Comparison of ENCODE assay signal across 1 cellular context in genomic region chr15:76336254-76337046, GRCh38.
A peak's percentile ranks its signal among the peaks of the same experiment; 100 is the strongest.
TF ChIP-seq lines count a peak whose summit lies in the region.

Gene ISL2, plus strand, starts transcription at chr15:76336773. Its CDS starts 111 bp downstream, at chr15:76336884.

TF ChIP-seq in HepG2, 621 proteins besides CTCF, POLR2A, EP300 and RAD21 (continued from another document and continues in another):
- TF ChIP-seq MYPOP (CRISPR knock-in tag; IDR thresholded peaks at IDR 0.05) (no peak), HDAC1 (CRISPR knock-in tag; IDR thresholded peaks at IDR 0.05) (peak; percentile 66), KLF6 (CRISPR knock-in tag; IDR thresholded peaks at IDR 0.05) (peak; percentile 60; the same call in 1 of the 2 replicates), RXRA (CRISPR knock-in tag; IDR thresholded peaks at IDR 0.05) (no peak; the same call in 1 of the 2 replicates), ZNF296 (CRISPR knock-in tag; conservative IDR thresholded peaks at IDR 0.05) (0 out of 2 replicates have a peak, but pooled peaks have one; percentile 19), ZNF275 (CRISPR knock-in tag; IDR thresholded peaks at IDR 0.05; ENCODE audit: borderline replicate concordance) (no peak), CBX2 (IDR thresholded peaks at IDR 0.05; ENCODE audit: low read depth, low read length) (no peak), CBX2 (CRISPR knock-in tag; IDR thresholded peaks at IDR 0.05; ENCODE audit: low read depth) (no peak), ZNF746 (CRISPR knock-in tag; IDR thresholded peaks at IDR 0.05) (no peak), FOXA3 (CRISPR knock-in tag; IDR thresholded peaks at IDR 0.05) (no peak; the same call in none of the 2 replicates), KDM4B (CRISPR knock-in tag; IDR thresholded peaks at IDR 0.05) (no peak), THAP8 (CRISPR knock-in tag; IDR thresholded peaks at IDR 0.05; ENCODE audit: borderline replicate concordance) (peak; percentile 59; the same call in 1 of the 2 replicates), ZNF597 (CRISPR knock-in tag; IDR thresholded peaks at IDR 0.05) (no peak), CHD4 (IDR thresholded peaks at IDR 0.05; ENCODE audit: borderline replicate concordance, low read length) (no peak), NBN (conservative IDR thresholded peaks at IDR 0.05) (no peak), ZNF878 (CRISPR knock-in tag; IDR thresholded peaks at IDR 0.05) (peak; percentile 81), ZNF24 (IDR thresholded peaks at IDR 0.05) (no peak), MAF1 (CRISPR knock-in tag; IDR thresholded peaks at IDR 0.05; ENCODE audit: borderline replicate concordance) (0 out of 2 replicates have a peak, but pooled peaks have one; percentile 22), SKI (IDR thresholded peaks at IDR 0.05; ENCODE audit: partially characterized antibody) (no peak), NKX3-1 (CRISPR knock-in tag; IDR thresholded peaks at IDR 0.05) (0 out of 2 replicates have a peak, but pooled peaks have one; percentile 27), PHF21A (CRISPR knock-in tag; IDR thresholded peaks at IDR 0.05) (peak; percentile 88), ZNF546 (CRISPR knock-in tag; conservative IDR thresholded peaks at IDR 0.05) (no peak), GMEB1 (CRISPR knock-in tag; IDR thresholded peaks at IDR 0.05; ENCODE audit: borderline replicate concordance) (peak; percentile 96), ERF (CRISPR knock-in tag; IDR thresholded peaks at IDR 0.05) (peak; percentile 85), EED (CRISPR knock-in tag; IDR thresholded peaks at IDR 0.05) (no peak), GATAD2A (CRISPR knock-in tag; IDR thresholded peaks at IDR 0.05) (peak; percentile 50; the same call in 1 of the 2 replicates), MIER3 (CRISPR knock-in tag; IDR thresholded peaks at IDR 0.05; ENCODE audit: borderline replicate concordance) (no peak; the same call in 1 of the 2 replicates), KAT8 (CRISPR knock-in tag; IDR thresholded peaks at IDR 0.05) (peak; percentile 36; the same call in 1 of the 2 replicates), NCOR1 (IDR thresholded peaks at IDR 0.05; ENCODE audit: borderline replicate concordance, low read length) (no peak; the same call in 1 of the 2 replicates), RARA (CRISPR knock-in tag; IDR thresholded peaks at IDR 0.05) (peak; percentile 19), ZSCAN20 (CRISPR knock-in tag; IDR thresholded peaks at IDR 0.05; ENCODE audit: borderline replicate concordance) (no peak), HDAC2 (CRISPR knock-in tag; IDR thresholded peaks at IDR 0.05) (peak; percentile 33), CREB3 (CRISPR knock-in tag; IDR thresholded peaks at IDR 0.05) (no peak), SMARCC2 (IDR thresholded peaks at IDR 0.05) (no peak), TARDBP (CRISPR knock-in tag; IDR thresholded peaks at IDR 0.05) (peak; percentile 78; the same call in 1 of the 2 replicates), XBP1 (CRISPR knock-in tag; IDR thresholded peaks at IDR 0.05) (no peak), ATRX (CRISPR knock-in tag; IDR thresholded peaks at IDR 0.05; ENCODE audit: borderline replicate concordance) (no peak), TGIF2 (CRISPR knock-in tag; IDR thresholded peaks at IDR 0.05) (no peak), ASH2L (IDR thresholded peaks at IDR 0.05; ENCODE audit: insufficient read length, low read depth, low read length) (peak; percentile 76), STAG1 (CRISPR knock-in tag; IDR thresholded peaks at IDR 0.05) (peak; percentile 3; the same call in 1 of the 2 replicates), E2F1 (CRISPR knock-in tag; IDR thresholded peaks at IDR 0.05) (no peak), ZNF639 (CRISPR knock-in tag; conservative IDR thresholded peaks at IDR 0.05) (no peak), NR2F1 (CRISPR knock-in tag; IDR thresholded peaks at IDR 0.05) (no peak), TAF15 (IDR thresholded peaks at IDR 0.05; ENCODE audit: low read depth, low read length, poor library complexity, severe bottlenecking) (peak; percentile 38), ZNF260 (CRISPR knock-in tag; IDR thresholded peaks at IDR 0.05; ENCODE audit: borderline replicate concordance, low read depth) (no peak), FOXC1 (CRISPR knock-in tag; IDR thresholded peaks at IDR 0.05; ENCODE audit: borderline replicate concordance) (no peak), MZF1 (CRISPR knock-in tag; IDR thresholded peaks at IDR 0.05; ENCODE audit: borderline replicate concordance) (no peak; the same call in 1 of the 2 replicates), NFYC (CRISPR knock-in tag; IDR thresholded peaks at IDR 0.05) (peak; percentile 77), ZNF333 (CRISPR knock-in tag; IDR thresholded peaks at IDR 0.05; ENCODE audit: borderline replicate concordance) (no peak), PCBP1 (IDR thresholded peaks at IDR 0.05; ENCODE audit: borderline replicate concordance, low read depth, low read length) (no peak)
- TF ChIP-seq, protein P1, sequence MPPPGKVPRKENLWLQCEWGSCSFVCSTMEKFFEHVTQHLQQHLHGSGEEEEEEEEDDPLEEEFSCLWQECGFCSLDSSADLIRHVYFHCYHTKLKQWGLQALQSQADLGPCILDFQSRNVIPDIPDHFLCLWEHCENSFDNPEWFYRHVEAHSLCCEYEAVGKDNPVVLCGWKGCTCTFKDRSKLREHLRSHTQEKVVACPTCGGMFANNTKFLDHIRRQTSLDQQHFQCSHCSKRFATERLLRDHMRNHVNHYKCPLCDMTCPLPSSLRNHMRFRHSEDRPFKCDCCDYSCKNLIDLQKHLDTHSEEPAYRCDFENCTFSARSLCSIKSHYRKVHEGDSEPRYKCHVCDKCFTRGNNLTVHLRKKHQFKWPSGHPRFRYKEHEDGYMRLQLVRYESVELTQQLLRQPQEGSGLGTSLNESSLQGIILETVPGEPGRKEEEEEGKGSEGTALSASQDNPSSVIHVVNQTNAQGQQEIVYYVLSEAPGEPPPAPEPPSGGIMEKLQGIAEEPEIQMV (CRISPR knock-in tag; IDR thresholded peaks at IDR 0.05; ENCODE audit: low read depth): no peak
- TF ChIP-seq, protein P2, sequence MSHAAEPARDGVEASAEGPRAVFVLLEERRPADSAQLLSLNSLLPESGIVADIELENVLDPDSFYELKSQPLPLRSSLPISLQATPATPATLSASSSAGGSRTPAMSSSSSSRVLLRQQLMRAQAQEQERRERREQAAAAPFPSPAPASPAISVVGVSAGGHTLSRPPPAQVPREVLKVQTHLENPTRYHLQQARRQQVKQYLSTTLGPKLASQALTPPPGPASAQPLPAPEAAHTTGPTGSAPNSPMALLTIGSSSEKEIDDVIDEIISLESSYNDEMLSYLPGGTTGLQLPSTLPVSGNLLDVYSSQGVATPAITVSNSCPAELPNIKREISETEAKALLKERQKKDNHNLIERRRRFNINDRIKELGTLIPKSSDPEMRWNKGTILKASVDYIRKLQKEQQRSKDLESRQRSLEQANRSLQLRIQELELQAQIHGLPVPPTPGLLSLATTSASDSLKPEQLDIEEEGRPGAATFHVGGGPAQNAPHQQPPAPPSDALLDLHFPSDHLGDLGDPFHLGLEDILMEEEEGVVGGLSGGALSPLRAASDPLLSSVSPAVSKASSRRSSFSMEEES (CRISPR knock-in tag; IDR thresholded peaks at IDR 0.05): no peak; the same call in 1 of the 2 replicates
- TF ChIP-seq, protein P3, sequence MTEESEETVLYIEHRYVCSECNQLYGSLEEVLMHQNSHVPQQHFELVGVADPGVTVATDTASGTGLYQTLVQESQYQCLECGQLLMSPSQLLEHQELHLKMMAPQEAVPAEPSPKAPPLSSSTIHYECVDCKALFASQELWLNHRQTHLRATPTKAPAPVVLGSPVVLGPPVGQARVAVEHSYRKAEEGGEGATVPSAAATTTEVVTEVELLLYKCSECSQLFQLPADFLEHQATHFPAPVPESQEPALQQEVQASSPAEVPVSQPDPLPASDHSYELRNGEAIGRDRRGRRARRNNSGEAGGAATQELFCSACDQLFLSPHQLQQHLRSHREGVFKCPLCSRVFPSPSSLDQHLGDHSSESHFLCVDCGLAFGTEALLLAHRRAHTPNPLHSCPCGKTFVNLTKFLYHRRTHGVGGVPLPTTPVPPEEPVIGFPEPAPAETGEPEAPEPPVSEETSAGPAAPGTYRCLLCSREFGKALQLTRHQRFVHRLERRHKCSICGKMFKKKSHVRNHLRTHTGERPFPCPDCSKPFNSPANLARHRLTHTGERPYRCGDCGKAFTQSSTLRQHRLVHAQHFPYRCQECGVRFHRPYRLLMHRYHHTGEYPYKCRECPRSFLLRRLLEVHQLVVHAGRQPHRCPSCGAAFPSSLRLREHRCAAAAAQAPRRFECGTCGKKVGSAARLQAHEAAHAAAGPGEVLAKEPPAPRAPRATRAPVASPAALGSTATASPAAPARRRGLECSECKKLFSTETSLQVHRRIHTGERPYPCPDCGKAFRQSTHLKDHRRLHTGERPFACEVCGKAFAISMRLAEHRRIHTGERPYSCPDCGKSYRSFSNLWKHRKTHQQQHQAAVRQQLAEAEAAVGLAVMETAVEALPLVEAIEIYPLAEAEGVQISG (CRISPR knock-in tag; IDR thresholded peaks at IDR 0.05): peak; percentile 82
